In genomic region chr9:122297512-122297911, GRCh38 we compare ENCODE assay signal across 21 cellular contexts. TPM values are rescaled to one million over a fixed set of nuclear protein-coding genes. Genes with fewer than 3 reads are reported as not detected.
DNase-seq lines count a peak whose midpoint lies in the region; ATAC-seq and TF ChIP-seq lines count a peak whose summit lies in the region.
"Had no signal": no experiment of that assay in that cellular context is flagged by ENCODE, and none has a peak within 500 bp of the region (broad histone marks: within the 10 kb centered on the region; RNA-seq: fewer than 3 reads in every experiment).

No MANE protein-coding gene starts in this region.

- H3K9me3 ChIP-seq in upper lobe of right lung (no peaks in the 10 kb centered on the region), tibial nerve (no peaks in the 10 kb centered on the region)
- H3K9me3 ChIP-seq: BLaER1 treated with 17β-estradiol and CSF1 and Interleukin-3, amounts not matched to agents 10 nM and 100 nM; MG63; Peyer's patch had no signal

- TF ChIP-seq POLR2A in tibial nerve (IDR thresholded peaks at IDR 0.05) = no peak

- TF ChIP-seq CTCF in upper lobe of right lung (IDR thresholded peaks at IDR 0.05) = no peak
- no peak for TF ChIP-seq CTCF in tibial nerve (IDR thresholded peaks at IDR 0.05)

- DNase-seq in KBM-7 = peak; percentile 54
- peak; percentile 54 to 60 for DNase-seq in NOMO-1 (lab: John Stamatoyannopoulos, UW; ENCODE audit: unreplicated experiment in 2 of 2)
- DNase-seq in SKM-1 treated with dmso at 0.1 percent for 144 hours (lab: John Stamatoyannopoulos, UW; ENCODE audit: unreplicated experiment) = peak; percentile 89
- DNase-seq in upper lobe of right lung = no peak
- no peak for DNase-seq in tibial nerve (ENCODE audit: low spot score in 2 of 2)
- DNase-seq: CD8-positive, alpha-beta memory T cell; DMS79; H9; Karpas-422; MG63; NCI-H1417 treated with DMSO at 0.1 percent for 48 hours; NCI-H187 treated with DMSO at 0.1 percent for 48 hours; NCI-H345; NCI-H524 treated with DMSO at 0.1 percent for 48 hours; Peyer's patch; T-helper 1 cell had no signal

- no peak overlapping the region for H3K4me3 ChIP-seq in upper lobe of right lung
- H3K4me3 ChIP-seq in tibial nerve = no peak overlapping the region
- H3K4me3 ChIP-seq: BLaER1 treated with 17β-estradiol and CSF1 and Interleukin-3, amounts not matched to agents 10 nM and 100 nM; MG63; Peyer's patch; SK-N-MC had no signal

- H3K27ac ChIP-seq in upper lobe of right lung = no peak overlapping the region
- no peak overlapping the region for H3K27ac ChIP-seq in tibial nerve
- H3K27ac ChIP-seq: BLaER1 treated with 17β-estradiol and CSF1 and Interleukin-3, amounts not matched to agents 10 nM and 100 nM; Peyer's patch; SK-N-MC had no signal

- H3K36me3 ChIP-seq in upper lobe of right lung (peaks cover 54% of the 10 kb centered on the region), tibial nerve (peaks cover 0 to 78% (median 0%) of the 10 kb centered on the region in 3 donors)

- 89 to 92% methylated on average over 3 of the region's 3 CpGs for WGBS in tibial nerve, 2 donors

- in situ Hi-C loops in KBM-7 (cut with MboI; ENCODE audit: low pct_unique_long_range_greater_than_20kb, low sequenced_read_pairs) = no loop called here

- intact Hi-C loops in upper lobe of right lung (cut with DNase I) = no loop called here

- H3K4me1 ChIP-seq in upper lobe of right lung = no peaks in the 10 kb centered on the region
- H3K4me1 ChIP-seq in tibial nerve = no peaks in the 10 kb centered on the region
- H3K4me1 ChIP-seq: Peyer's patch had no signal

- ATAC-seq in upper lobe of right lung (peak; percentile 94), GM21447 (IDR thresholded peaks at IDR 0.05; ENCODE audit: unreplicated experiment) (no peak), GM19455 (IDR thresholded peaks at IDR 0.05; ENCODE audit: unreplicated experiment) (no peak)
- ATAC-seq: Right ventricle myocardium inferior had no signal

- no peak for TF ChIP-seq EP300 in tibial nerve (IDR thresholded peaks at IDR 0.05)

- H3K27me3 ChIP-seq in upper lobe of right lung (no peaks in the 10 kb centered on the region), tibial nerve (no peaks in the 10 kb centered on the region)
- H3K27me3 ChIP-seq: BLaER1 treated with 17β-estradiol and CSF1 and Interleukin-3, amounts not matched to agents 10 nM and 100 nM; MG63; Peyer's patch had no signal

RNA-seq across cellular contexts. Expression of gene MRRF, which starts 32.8 kb away (rescaled TPM):
- total RNA-seq in upper lobe of right lung = 31.9 TPM
- 10 to 100 TPM; 22.7 to 39.4 (median 38.2) TPM for total RNA-seq in tibial nerve

RNA-seq across cellular contexts. Expression of gene RBM18, which starts 32.9 kb away (rescaled TPM):
- total RNA-seq in upper lobe of right lung = 17.5 TPM
- total RNA-seq in tibial nerve = 1 to 10 TPM; 5.7 to 8.0 (median 7.0) TPM

Comparison
In these comparisons a context has a peak if more than half of its experiments do, and no peak if none do; other contexts are left out.
1. DNase-seq: peak in KBM-7 (single experiment), NOMO-1 (2 of 2) and SKM-1 treated with dmso at 0.1 percent for 144 hours (single experiment); none in upper lobe of right lung (single experiment) and tibial nerve (0 of 2).